10 cellular contexts compared by ENCODE assay signal in genomic region chr3:102715030-102715697, GRCh38.
DNase-seq lines count a peak whose midpoint lies in the region; ATAC-seq and TF ChIP-seq lines count a peak whose summit lies in the region.
"Had no signal": no experiment of that assay in that cellular context is flagged by ENCODE, and none has a peak within 500 bp of the region (broad histone marks: within the 10 kb centered on the region; RNA-seq: fewer than 3 reads in every experiment).

No MANE protein-coding gene starts in this region.

- 0 out of 2 replicates have a peak, but pooled peaks cover 2% of the 10 kb centered on the region for H3K9me3 ChIP-seq in HAP-1
- H3K9me3 ChIP-seq: Peyer's patch had no signal

- DNase-seq in epithelial cell of esophagus (ENCODE audit: low read depth) (peak; percentile 89), NCI-H2081 (lab: John Stamatoyannopoulos, UW) (no peak), RPMI8226 (no peak), HAP-1 (ENCODE audit: low spot score in 2 of 2) (no peak)
- no peak for DNase-seq in activated CD4-positive, alpha-beta T cell treated with anti-CD3 and anti-CD28 coated beads, Interleukin-2, amount 50 U/mL, for 4 hours
- DNase-seq: amygdala, Peyer's patch had no signal

- H3K4me3 ChIP-seq in epithelial cell of esophagus (ENCODE audit: low read length): no peak overlapping the region
- no peak overlapping the region for H3K4me3 ChIP-seq in HAP-1
- H3K4me3 ChIP-seq: Peyer's patch had no signal

- no peaks in the 10 kb centered on the region for H3K27me3 ChIP-seq in HAP-1 (ENCODE audit: low read depth)
- H3K27me3 ChIP-seq: Peyer's patch had no signal

- no peaks in the 10 kb centered on the region for H3K36me3 ChIP-seq in HAP-1 (replicated peaks)
- H3K36me3 ChIP-seq: Peyer's patch had no signal

- 0 out of 2 replicates have a peak, but pooled peaks cover under 1% of the 10 kb centered on the region for H3K4me1 ChIP-seq in HAP-1
- H3K4me1 ChIP-seq: Peyer's patch had no signal

- TF ChIP-seq CTCF in epithelial cell of esophagus (IDR thresholded peaks at IDR 0.05; ENCODE audit: insufficient read depth, low read depth, low read length, missing control alignments): no peak

- ATAC-seq in GM18868 (IDR thresholded peaks at IDR 0.05; ENCODE audit: unreplicated experiment) (peak; percentile 95), GM21825 (IDR thresholded peaks at IDR 0.05; ENCODE audit: unreplicated experiment) (peak; percentile 91), HG03571 (IDR thresholded peaks at IDR 0.05; ENCODE audit: unreplicated experiment) (peak; percentile 86)

- in situ Hi-C loops in HAP-1 (cut with MboI; ENCODE audit: low sequenced_read_pairs): no loop called here
